20 cellular contexts compared by ENCODE assay signal in the genomic region with DNA sequence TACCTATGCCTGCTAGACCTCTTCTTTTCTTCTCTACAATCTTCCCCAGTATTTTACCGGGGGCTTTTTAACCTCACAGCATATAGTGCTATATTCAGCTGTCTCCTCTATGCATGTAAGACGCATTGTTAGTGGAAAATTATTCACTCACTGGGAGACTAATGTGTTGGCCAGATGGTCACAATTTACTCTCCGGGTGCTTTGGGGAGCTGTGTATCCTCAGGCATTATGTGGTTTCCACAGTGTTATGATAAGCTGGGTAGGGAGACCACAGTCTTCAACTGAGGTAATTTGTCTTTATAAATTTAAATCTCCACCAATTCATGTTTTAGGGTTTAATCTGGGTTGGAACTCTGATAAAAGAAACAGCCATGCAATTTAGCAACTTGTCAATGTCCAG.
DNase-seq lines count a peak whose midpoint lies in the region; ATAC-seq and TF ChIP-seq lines count a peak whose summit lies in the region.
"Had no signal": no experiment of that assay in that cellular context is flagged by ENCODE, and none has a peak within 500 bp of the region (broad histone marks: within the 10 kb centered on the region; RNA-seq: fewer than 3 reads in every experiment).

No MANE protein-coding gene starts in this region.

- peak; percentile 3 for DNase-seq in AG04450 (ENCODE audit: low read depth, low spot score)
- DNase-seq in NCI-H1417 (lab: John Stamatoyannopoulos, UW), result peak in 2 of 3 experiments; percentile 20 to 71
- peak; percentile 50 for DNase-seq in SK-N-MC (ENCODE audit: low read depth, low spot score)
- DNase-seq in fibroblast of villous mesenchyme (ENCODE audit: low read depth), result peak; percentile 26
- DNase-seq in A673 (ENCODE audit: low spot score), result no peak
- DNase-seq in iPS-NIHi11 (ENCODE audit: low spot score), result no peak
- no peak for DNase-seq in activated naive CD8-positive, alpha-beta T cell treated with anti-CD3 and anti-CD28 coated beads for 36 hours
- DNase-seq: activated CD4-positive, alpha-beta T cell treated with anti-CD3 and anti-CD28 coated beads, Interleukin-2, amount 10 ng/mL, durations not matched to agents 24 days and 14 days; activated naive CD4-positive, alpha-beta T cell treated with anti-CD3 and anti-CD28 coated beads, Interleukin-2, amount 50 U/mL, for 16 hours; CD8-positive, alpha-beta T cell; DMS79 treated with DMSO at 0.1 percent for 48 hours; esophagus squamous epithelium; NCI-H1092; PC-3; SK-N-SH; spleen had no signal

- no peaks in the 10 kb centered on the region for H3K4me1 ChIP-seq in A673 (ENCODE audit: insufficient read depth, low read length, poor library complexity, severe bottlenecking)
- H3K4me1 ChIP-seq: esophagus squamous epithelium, parathyroid adenoma, spleen, tibial nerve had no signal

- H3K9ac ChIP-seq in SK-N-MC (ENCODE audit: insufficient read length), result no peak overlapping the region
- H3K9ac ChIP-seq: parathyroid adenoma, SK-N-SH had no signal

- no peak overlapping the region for H3K4me3 Mint-ChIP-seq in activated naive CD8-positive, alpha-beta T cell treated with anti-CD3 and anti-CD28 coated beads for 36 hours
- H3K4me3 Mint-ChIP-seq: activated CD4-positive, alpha-beta T cell treated with anti-CD3 and anti-CD28 coated beads, Interleukin-2, amount 10 ng/mL, durations not matched to agents 24 days and 14 days; CD8-positive, alpha-beta T cell; stimulated activated effector memory CD8-positive, alpha-beta T cell treated with anti-CD3 and anti-CD28 coated beads, Interleukin-12 subunit alpha, Interleukin-12 subunit beta, amount 100 ng/mL, for 72 hours had no signal

- H3K27ac ChIP-seq in AG04450 (ENCODE audit: low read depth, low read length), result no peak overlapping the region
- H3K27ac ChIP-seq in SK-N-MC, result no peak overlapping the region
- no peak overlapping the region for H3K27ac ChIP-seq in A673 (ENCODE audit: low read depth, low read length, poor library complexity, severe bottlenecking)
- H3K27ac ChIP-seq: esophagus squamous epithelium, parathyroid adenoma, spleen, tibial nerve had no signal

- H3K4me3 ChIP-seq in AG04450 (ENCODE audit: low read depth, low read length) (no peak overlapping the region), SK-N-MC (no peak overlapping the region), fibroblast of villous mesenchyme (ENCODE audit: low read depth, low read length) (no peak overlapping the region), A673 (ENCODE audit: low read depth, low read length, poor library complexity, severe bottlenecking) (no peak overlapping the region)
- H3K4me3 ChIP-seq: esophagus squamous epithelium, spleen, tibial nerve had no signal

- TF ChIP-seq CTCF in AG04450 (IDR thresholded peaks at IDR 0.05; ENCODE audit: low read depth, low read length) (no peak), fibroblast of villous mesenchyme (IDR thresholded peaks at IDR 0.05; ENCODE audit: insufficient read depth, low read depth, low read length) (no peak), A673 (conservative IDR thresholded peaks at IDR 0.05; ENCODE audit: low read depth, low read length) (no peak)

- ATAC-seq in GM19035 (IDR thresholded peaks at IDR 0.05; ENCODE audit: unreplicated experiment), result no peak
- ATAC-seq: CD8-positive, alpha-beta T cell; PC-3; stimulated activated effector memory CD8-positive, alpha-beta T cell treated with anti-CD3 and anti-CD28 coated beads, Interleukin-12 subunit alpha, Interleukin-12 subunit beta, amount 100 ng/mL, for 72 hours had no signal

- no peaks in the 10 kb centered on the region for H3K9me3 ChIP-seq in AG04450 (ENCODE audit: control insufficient read depth, insufficient read depth, low read length)
- H3K9me3 ChIP-seq in SK-N-MC (ENCODE audit: low read depth, low read length), result no peaks in the 10 kb centered on the region
- no peaks in the 10 kb centered on the region for H3K9me3 ChIP-seq in A673 (ENCODE audit: low read depth, low read length, poor library complexity, severe bottlenecking)
- H3K9me3 ChIP-seq: esophagus squamous epithelium, SK-N-SH, tibial nerve had no signal

- no peaks in the 10 kb centered on the region for H3K27me3 ChIP-seq in AG04450 (ENCODE audit: control insufficient read depth, insufficient read depth, low read length)
- H3K27me3 ChIP-seq in A673 (replicated peaks; ENCODE audit: insufficient read depth, low read depth, low read length, poor library complexity), result no peaks in the 10 kb centered on the region
- H3K27me3 ChIP-seq: esophagus squamous epithelium, spleen, tibial nerve had no signal

- no peaks in the 10 kb centered on the region for H3K4me1 Mint-ChIP-seq in activated naive CD8-positive, alpha-beta T cell treated with anti-CD3 and anti-CD28 coated beads for 36 hours
- H3K4me1 Mint-ChIP-seq: activated CD4-positive, alpha-beta T cell treated with anti-CD3 and anti-CD28 coated beads, Interleukin-2, amount 10 ng/mL, durations not matched to agents 24 days and 14 days; stimulated activated effector memory CD8-positive, alpha-beta T cell treated with anti-CD3 and anti-CD28 coated beads, Interleukin-12 subunit alpha, Interleukin-12 subunit beta, amount 100 ng/mL, for 72 hours had no signal

- BruUV-seq in A673 (replicated peaks; lab: Mats Ljungman, UMichigan), result no TSS peak

- intact Hi-C loops in A673 (cut with micrococcal nuclease; ENCODE audit: unreplicated experiment), result no loop called here

- CTCF ChIA-PET in AG04450 (lab: Charles Lee), result no interaction called here
- CTCF ChIA-PET in A673 (lab: Charles Lee), result no interaction called here

- H3K36me3 ChIP-seq in SK-N-MC (ENCODE audit: insufficient read depth, low read length), result no peaks in the 10 kb centered on the region
- H3K36me3 ChIP-seq in A673 (ENCODE audit: insufficient read depth, low read length, poor library complexity, severe bottlenecking), result no peaks in the 10 kb centered on the region
- H3K36me3 ChIP-seq: esophagus squamous epithelium, spleen, tibial nerve had no signal

- H3K9me3 Mint-ChIP-seq in activated naive CD8-positive, alpha-beta T cell treated with anti-CD3 and anti-CD28 coated beads for 36 hours, result no peaks in the 10 kb centered on the region

- no peak overlapping the region for H3K27ac Mint-ChIP-seq in activated naive CD8-positive, alpha-beta T cell treated with anti-CD3 and anti-CD28 coated beads for 36 hours
- H3K27ac Mint-ChIP-seq: activated CD4-positive, alpha-beta T cell treated with anti-CD3 and anti-CD28 coated beads, Interleukin-2, amount 10 ng/mL, durations not matched to agents 24 days and 14 days; CD8-positive, alpha-beta T cell; stimulated activated effector memory CD8-positive, alpha-beta T cell treated with anti-CD3 and anti-CD28 coated beads, Interleukin-12 subunit alpha, Interleukin-12 subunit beta, amount 100 ng/mL, for 72 hours had no signal

- H3K36me3 Mint-ChIP-seq in activated naive CD8-positive, alpha-beta T cell treated with anti-CD3 and anti-CD28 coated beads for 36 hours, result no peaks in the 10 kb centered on the region
- H3K36me3 Mint-ChIP-seq: CD8-positive, alpha-beta T cell; stimulated activated effector memory CD8-positive, alpha-beta T cell treated with anti-CD3 and anti-CD28 coated beads, Interleukin-12 subunit alpha, Interleukin-12 subunit beta, amount 100 ng/mL, for 72 hours had no signal

- POLR2A ChIA-PET in AG04450 (lab: Yijun Ruan, JAX), result no interaction called here
- POLR2A ChIA-PET in A673 (lab: Charles Lee; ENCODE audit: low non-redundant PET), result no interaction called here

- H3K27me3 Mint-ChIP-seq in activated naive CD8-positive, alpha-beta T cell treated with anti-CD3 and anti-CD28 coated beads for 36 hours, result no peaks in the 10 kb centered on the region
- H3K27me3 Mint-ChIP-seq: activated CD4-positive, alpha-beta T cell treated with anti-CD3 and anti-CD28 coated beads, Interleukin-2, amount 10 ng/mL, durations not matched to agents 24 days and 14 days had no signal

Comparison
In these comparisons a context has a peak if more than half of its experiments do, and no peak if none do; other contexts are left out.
1. DNase-seq: peak in AG04450 (single experiment), NCI-H1417 (2 of 3), SK-N-MC (single experiment) and fibroblast of villous mesenchyme (single experiment); none in A673 (single experiment), iPS-NIHi11 (single experiment) and activated naive CD8-positive, alpha-beta T cell treated with anti-CD3 and anti-CD28 coated beads for 36 hours (single experiment).